In genomic region chr3:122576174-122576940, GRCh38 we compare ENCODE assay signal across 9 cellular contexts. TPM values are rescaled to one million over a fixed set of nuclear protein-coding genes. Genes with fewer than 3 reads are reported as not detected.
DNase-seq lines count a peak whose midpoint lies in the region; ATAC-seq, FAIRE-seq and TF ChIP-seq lines count a peak whose summit lies in the region.
"Had no signal": no experiment of that assay in that cellular context is flagged by ENCODE, and none has a peak within 500 bp of the region (broad histone marks: within the 10 kb centered on the region; RNA-seq: fewer than 3 reads in every experiment).

No MANE protein-coding gene starts in this region.

- POLR2A ChIA-PET in H1 (lab: Charles Lee; ENCODE audit: partially characterized antibody) = interaction anchor here (0.6 kb wide), 1 partner anchor 23 kb away, joined by 3 read pairs; no protein-coding TSS in a partner anchor

- no peaks in the 10 kb centered on the region for H3K79me2 ChIP-seq in H1 (ENCODE audit: control insufficient read depth in 1 of 2, insufficient read depth in 2 of 2, low read length in 2 of 2)

- CTCF ChIA-PET in H1 (lab: Charles Lee; ENCODE audit: partially characterized antibody) = interaction anchor here (1.0 to 1.4 kb wide), 2 partner anchors 45 to 103 kb away, joined by 3 read pairs; no protein-coding TSS in a partner anchor

- no peak overlapping the region for H2BK20ac ChIP-seq in H1 (ENCODE audit: low read length)

- no peak overlapping the region for H3K4ac ChIP-seq in H1 (replicated peaks; ENCODE audit: insufficient read length, low read depth, low read length)

- H3K4me1 Mint-ChIP-seq in type B pancreatic cell (ENCODE audit: unreplicated experiment) = peaks cover 5% of the 10 kb centered on the region

- no peak for TF ChIP-seq EP300 in H1 (IDR thresholded peaks at IDR 0.05; ENCODE audit: borderline replicate concordance in 1 of 2, low read depth in 2 of 2, low read length in 2 of 2)

- H3K79me1 ChIP-seq in H1 (ENCODE audit: low read depth, low read length) = no peaks in the 10 kb centered on the region

- H3K9me3 ChIP-seq in H1 (ENCODE audit: insufficient read depth in 2 of 2, low read depth in 1 of 2, low read length in 1 of 2) = no peaks in the 10 kb centered on the region

- H4K8ac ChIP-seq in H1 (ENCODE audit: extremely low read depth, insufficient read depth, low read length) = no peak overlapping the region

- H3K18ac ChIP-seq in H1 (ENCODE audit: extremely low read depth, low read length) = no peak overlapping the region

- no peak overlapping the region for H3K4me3 Mint-ChIP-seq in type B pancreatic cell

- H3K4me1 ChIP-seq in H1 (replicated peaks in 1 of 4; ENCODE audit: control insufficient read depth in 3 of 4, insufficient read depth in 4 of 4, low read length in 3 of 4) = peaks cover 2 to 3% (median 2%) of the 10 kb centered on the region in 4 experiments; a peak in 4 of 7 replicates

- no peak overlapping the region for H4K91ac ChIP-seq in H1 (replicated peaks; ENCODE audit: insufficient read length, low read length)

- no peak overlapping the region for H2BK12ac ChIP-seq in H1 (ENCODE audit: low read depth, low read length)

- no peaks in the 10 kb centered on the region for H3K36me3 ChIP-seq in H1 (ENCODE audit: control insufficient read depth in 2 of 4, insufficient read depth in 4 of 4, low read length in 3 of 4)

- H3K23me2 ChIP-seq in H1 (ENCODE audit: low read depth, low read length) = no peaks in the 10 kb centered on the region; the same call in 1 of the 2 replicates

- H3K27ac Mint-ChIP-seq in type B pancreatic cell = no peak overlapping the region

- FAIRE-seq in H1 (lab: Jason Lieb, UNC) = no peak

- H4K5ac ChIP-seq in H1 (ENCODE audit: insufficient read length, low read depth, low read length) = no peak overlapping the region

- no peak overlapping the region for H3K23ac ChIP-seq in H1 (ENCODE audit: insufficient read length)

- H2AK5ac ChIP-seq in H1 (ENCODE audit: low read depth, low read length) = no peak overlapping the region

- H3K4me3 ChIP-seq in GM12865 (ENCODE audit: low read depth, low read length) (peak overlapping the region; percentile 83), H1 (ENCODE audit: extremely low read depth in 1 of 4, insufficient read depth in 2 of 4, low read depth in 3 of 4, low read length in 4 of 4) (no peak overlapping the region)

- WGBS in H1 (ENCODE audit: extremely low coverage in 1 of 2, insufficient coverage in 1 of 2, insufficient read length in 1 of 2, insufficient replicate concordance in 2 of 2, low coverage in 1 of 2, low lambda C conversion rate in 2 of 2, missing lambda C conversion rate in 1 of 2), 2 experiments = 83% methylated on average over 8 of the region's 8 CpGs; no CpG with 5 or more reads in 1 of the 2 experiments

- no peak for TF ChIP-seq POLR2A in H1 (IDR thresholded peaks at IDR 0.05; ENCODE audit: control extremely low read depth in 1 of 2, low read depth in 2 of 2, low read length in 2 of 2)

- TF ChIP-seq CTCF in GM12865 (IDR thresholded peaks at IDR 0.05; ENCODE audit: insufficient read depth, low read depth, low read length, missing control alignments) (no peak), H1 (IDR thresholded peaks at IDR 0.05; ENCODE audit: control extremely low read depth in 1 of 3, insufficient read depth in 1 of 3, low read depth in 1 of 3, low read length in 3 of 3) (no peak), type B pancreatic cell (conservative IDR thresholded peaks at IDR 0.05) (no peak)

- peak; percentile 78 for ATAC-seq in GM21390 (IDR thresholded peaks at IDR 0.05; ENCODE audit: unreplicated experiment)
- ATAC-seq in HG03565 (IDR thresholded peaks at IDR 0.05; ENCODE audit: unreplicated experiment) = peak; percentile 76

- no peak overlapping the region for H2BK15ac ChIP-seq in H1 (ENCODE audit: low read length)

- no peak for TF ChIP-seq RAD21 in H1 (IDR thresholded peaks at IDR 0.05 in 1 of 2, conservative IDR thresholded peaks at IDR 0.05 in 1 of 2; ENCODE audit: low read depth in 2 of 2, low read length in 2 of 2)

- peaks cover 3% of the 10 kb centered on the region for H3K9me3 Mint-ChIP-seq in type B pancreatic cell

- peak; percentile 92 for DNase-seq in GM12865 (ENCODE audit: low read depth)
- no peak for DNase-seq in H1 (ENCODE audit: low read depth in 1 of 2, low spot score in 2 of 2)
- DNase-seq in effector CD4-positive, alpha-beta T cell = no peak
- DNase-seq in retina = no peak
- DNase-seq in type B pancreatic cell (ENCODE audit: extremely low spot score, unreplicated experiment) = no peak
- DNase-seq in NCI-H748 treated with DMSO at 0.1 percent for 48 hours (lab: John Stamatoyannopoulos, UW) = no peak

- no peak overlapping the region; a peak in 1 of 4 replicates for H3K4me2 ChIP-seq in H1 (ENCODE audit: insufficient read depth in 1 of 2, low read depth in 2 of 2, low read length in 2 of 2)

- H3K14ac ChIP-seq in H1 (ENCODE audit: insufficient read length) = no peak overlapping the region

- no peak overlapping the region for H2BK120ac ChIP-seq in H1 (replicated peaks; ENCODE audit: low read depth, low read length)

- H3K27ac ChIP-seq in H1 (ENCODE audit: low read depth, low read length) = no peak overlapping the region
- H3K27ac ChIP-seq: HL-60 had no signal

- no peak overlapping the region for H3K56ac ChIP-seq in H1 (replicated peaks; ENCODE audit: insufficient read length, low read depth, low read length)

- H2AFZ ChIP-seq in H1 (ENCODE audit: low read length) = 0 out of 2 replicates have a peak overlapping the region, but pooled peaks have one; percentile 7

- no peak overlapping the region for H2BK5ac ChIP-seq in H1 (ENCODE audit: low read depth, low read length)

- H3K36me3 Mint-ChIP-seq in type B pancreatic cell = peaks cover 7% of the 10 kb centered on the region

- no peak overlapping the region for H3K9ac ChIP-seq in H1 (replicated peaks in 1 of 4; ENCODE audit: extremely low read depth in 1 of 4, low read depth in 3 of 4, low read length in 3 of 4)

- no peaks in the 10 kb centered on the region for H4K20me1 ChIP-seq in H1 (replicated peaks in 1 of 2; ENCODE audit: control insufficient read depth in 1 of 2, insufficient read depth in 2 of 2, low read length in 2 of 2)

- H3K27me3 Mint-ChIP-seq in type B pancreatic cell = peaks cover 18% of the 10 kb centered on the region

- peaks cover 0 to 10% (median 7%) of the 10 kb centered on the region in 4 experiments; a peak in 4 of 7 replicates for H3K27me3 ChIP-seq in H1 (replicated peaks in 1 of 4; ENCODE audit: control insufficient read depth in 3 of 4, extremely low read depth in 1 of 4, insufficient read depth in 3 of 4, low read length in 3 of 4)

TF ChIP-seq in H1, 55 proteins besides CTCF, POLR2A, EP300 and RAD21 (continues in another document):
- no peak for TF ChIP-seq SP1 (IDR thresholded peaks at IDR 0.05; ENCODE audit: low read depth, low read length)
- TF ChIP-seq ZNF274 (IDR thresholded peaks at IDR 0.05; ENCODE audit: borderline replicate concordance, extremely low read depth, low read length) = no peak
- TF ChIP-seq GTF2F1 (IDR thresholded peaks at IDR 0.05; ENCODE audit: borderline replicate concordance, low read depth, low read length) = no peak
- no peak for TF ChIP-seq NRF1 (IDR thresholded peaks at IDR 0.05; ENCODE audit: low read depth, low read length)
- TF ChIP-seq CHD1 (IDR thresholded peaks at IDR 0.05; ENCODE audit: low read depth, low read length) = no peak
- TF ChIP-seq ASH2L (IDR thresholded peaks at IDR 0.05; ENCODE audit: low read length) = no peak
- TF ChIP-seq TCF12 (IDR thresholded peaks at IDR 0.05; ENCODE audit: low read depth, low read length) = no peak
- no peak for TF ChIP-seq SAP30 (IDR thresholded peaks at IDR 0.05; ENCODE audit: insufficient read depth, insufficient replicate concordance, low read length)
- no peak for TF ChIP-seq EZH2 (IDR thresholded peaks at IDR 0.05; ENCODE audit: low read depth, low read length, severe bottlenecking)
- no peak for TF ChIP-seq TBP (IDR thresholded peaks at IDR 0.05; ENCODE audit: low read depth, low read length)
- no peak for TF ChIP-seq CEBPB (IDR thresholded peaks at IDR 0.05; ENCODE audit: low read depth, low read length)

RNA-seq across cellular contexts. Expression of gene PARP15, which starts 1.1 kb away (rescaled TPM):
- total RNA-seq in H1 (2021; fragmentation: NEBNext Ultra II Directional; extraction: Animal tissue kit (Norgen Biotek cat#: 25700)) = 0.21 and 0.37 TPM in 2 replicates
- 0.33 and 0.45 TPM in 2 replicates for polyA plus RNA-seq in H1 (2011; rRNA removed)
- 0.37 TPM for polyA plus RNA-seq in H1 (2011; cell fraction: cytosol; rRNA removed)
- polyA plus RNA-seq in H1 (2011; cell fraction: nucleus; rRNA removed) = 0.23 TPM
- 0.20 to 0.32 TPM (median 0.27 TPM) in 4 replicates for polyA plus RNA-seq in H1 (2012, experiment 1 of 2)
- polyA plus RNA-seq in H1 (2012, experiment 2 of 2) = not detected
- polyA plus RNA-seq in H1 (2013, experiment 1 of 2) = 0.55 TPM
- polyA plus RNA-seq in H1 (2013, experiment 2 of 2) = 0.46 TPM
- 0.27 and 0.38 TPM in 2 replicates for polyA minus RNA-seq in H1 (2011; rRNA and poly(A)+ RNA removed)
- polyA minus RNA-seq in H1 (2011; cell fraction: cytosol; rRNA and poly(A)+ RNA removed) = 0.22 TPM
- 0.90 TPM for polyA minus RNA-seq in H1 (2011; cell fraction: nucleus; rRNA and poly(A)+ RNA removed)
- 0.26 and 0.29 TPM in 2 replicates for total RNA-seq in type B pancreatic cell (ENCODE audit: low replicate concordance)

RNA-seq across cellular contexts. Expression of gene DTX3L, which starts 12.2 kb away (rescaled TPM):
- 8.4 and 11.3 TPM in 2 replicates for total RNA-seq in H1 (2021; fragmentation: NEBNext Ultra II Directional; extraction: Animal tissue kit (Norgen Biotek cat#: 25700))
- polyA plus RNA-seq in H1 (2011; rRNA removed) = 1.7 and 1.9 TPM in 2 replicates
- 2.1 TPM for polyA plus RNA-seq in H1 (2011; cell fraction: cytosol; rRNA removed)
- polyA plus RNA-seq in H1 (2011; cell fraction: nucleus; rRNA removed) = 0.94 TPM
- polyA plus RNA-seq in H1 (2012, experiment 1 of 2) = 3.3 to 4.2 TPM (median 3.7 TPM) in 4 replicates
- polyA plus RNA-seq in H1 (2012, experiment 2 of 2) = 0.38 TPM
- polyA plus RNA-seq in H1 (2013, experiment 1 of 2) = 4.3 TPM
- 4.1 TPM for polyA plus RNA-seq in H1 (2013, experiment 2 of 2)
- polyA minus RNA-seq in H1 (2011; rRNA and poly(A)+ RNA removed) = 3.3 and 5.2 TPM in 2 replicates
- 4.4 TPM for polyA minus RNA-seq in H1 (2011; cell fraction: cytosol; rRNA and poly(A)+ RNA removed)
- polyA minus RNA-seq in H1 (2011; cell fraction: nucleus; rRNA and poly(A)+ RNA removed) = 2.2 TPM
- total RNA-seq in type B pancreatic cell (ENCODE audit: low replicate concordance) = 17.3 and 34.9 TPM in 2 replicates

RNA-seq across cellular contexts. Expression of gene PARP9, which starts 12.3 kb away (rescaled TPM):
- total RNA-seq in H1 (2021; fragmentation: NEBNext Ultra II Directional; extraction: Animal tissue kit (Norgen Biotek cat#: 25700)) = 3.4 and 3.7 TPM in 2 replicates
- polyA plus RNA-seq in H1 (2011; rRNA removed) = 1.9 and 4.5 TPM in 2 replicates
- polyA plus RNA-seq in H1 (2011; cell fraction: cytosol; rRNA removed) = 3.0 TPM
- polyA plus RNA-seq in H1 (2011; cell fraction: nucleus; rRNA removed) = 1.8 TPM
- polyA plus RNA-seq in H1 (2012, experiment 1 of 2) = 2.6 to 4.0 TPM (median 3.0 TPM) in 4 replicates
- 0.42 TPM for polyA plus RNA-seq in H1 (2012, experiment 2 of 2)
- 4.8 TPM for polyA plus RNA-seq in H1 (2013, experiment 1 of 2)
- polyA plus RNA-seq in H1 (2013, experiment 2 of 2) = 4.7 TPM
- 2.4 and 5.0 TPM in 2 replicates for polyA minus RNA-seq in H1 (2011; rRNA and poly(A)+ RNA removed)
- 1.5 TPM for polyA minus RNA-seq in H1 (2011; cell fraction: cytosol; rRNA and poly(A)+ RNA removed)
- polyA minus RNA-seq in H1 (2011; cell fraction: nucleus; rRNA and poly(A)+ RNA removed) = 1.4 TPM
- total RNA-seq in type B pancreatic cell (ENCODE audit: low replicate concordance) = 11.1 and 23.0 TPM in 2 replicates
